ENCODE assay signal across 13 cellular contexts in the genomic region with DNA sequence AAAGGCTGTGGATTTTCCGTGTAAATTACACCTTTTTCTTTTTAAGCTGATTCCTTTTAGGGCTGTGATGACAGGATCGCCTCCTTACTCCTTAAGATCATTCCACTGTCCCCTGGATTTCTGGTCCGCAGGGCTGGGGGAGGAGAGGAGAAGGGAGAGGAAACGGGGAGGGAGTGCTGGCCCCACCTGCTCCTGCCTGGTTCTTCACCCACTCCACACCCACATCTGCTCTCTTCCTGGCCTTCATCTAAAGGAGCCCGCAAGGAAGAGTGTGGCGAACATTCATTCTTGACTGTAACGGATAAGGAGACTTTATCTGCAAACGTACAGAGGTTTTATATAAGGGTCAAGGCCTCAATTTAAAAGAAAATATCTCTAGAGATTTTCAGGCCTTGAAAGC.
DNase-seq lines count a peak whose midpoint lies in the region; ATAC-seq and TF ChIP-seq lines count a peak whose summit lies in the region.
"Had no signal": no experiment of that assay in that cellular context is flagged by ENCODE, and none has a peak within 500 bp of the region (broad histone marks: within the 10 kb centered on the region; RNA-seq: fewer than 3 reads in every experiment).

No MANE protein-coding gene starts in this region.

- H2BK5ac ChIP-seq in IMR-90 (ENCODE audit: low read depth, low read length, poor library complexity, severe bottlenecking), result peak overlapping the region; percentile 36

- H3K9me3 Mint-ChIP-seq in GM23338 (no peaks in the 10 kb centered on the region; the same call in 2 of the 3 replicates), glutamatergic neuron (ENCODE audit: unreplicated experiment) (peaks cover 5% of the 10 kb centered on the region), neural progenitor cell (no peaks in the 10 kb centered on the region), chondrocyte (ENCODE audit: low read depth) (no peaks in the 10 kb centered on the region)
- H3K9me3 Mint-ChIP-seq: CD4-positive, CD25-positive, alpha-beta regulatory T cell had no signal

- H4K20me1 ChIP-seq in GM23338 (replicated peaks; ENCODE audit: insufficient read depth), result no peaks in the 10 kb centered on the region
- H4K20me1 ChIP-seq in IMR-90 (ENCODE audit: insufficient read depth, low read length), result no peaks in the 10 kb centered on the region
- H4K20me1 ChIP-seq in neural progenitor cell (ENCODE audit: low read depth), result no peaks in the 10 kb centered on the region
- H4K20me1 ChIP-seq: BLaER1 treated with 17β-estradiol and CSF1 and Interleukin-3, amounts not matched to agents 10 nM and 100 nM had no signal

- 100% methylated on average over 2 of the region's 8 CpGs; no CpG with 5 or more reads in 1 of the 2 experiments for WGBS in IMR-90 (ENCODE audit: extremely low coverage in 2 of 2, insufficient read length in 1 of 2), 2 experiments

- BruUV-seq in IMR-90 (replicated peaks; lab: Mats Ljungman, UMichigan), result no TSS peak

- H3K4me3 Mint-ChIP-seq in GM23338 (no peak overlapping the region), glutamatergic neuron (ENCODE audit: unreplicated experiment) (peak overlapping the region; percentile 13), neural progenitor cell (no peak overlapping the region), chondrocyte (ENCODE audit: unreplicated experiment) (no peak overlapping the region)
- H3K4me3 Mint-ChIP-seq: CD4-positive, CD25-positive, alpha-beta regulatory T cell had no signal

- H3K18ac ChIP-seq in IMR-90 (ENCODE audit: low read depth, low read length), result no peak overlapping the region

- H2BK20ac ChIP-seq in IMR-90 (ENCODE audit: low read depth, low read length), result no peak overlapping the region

- TF ChIP-seq CTCF in GM23338 (conservative IDR thresholded peaks at IDR 0.05; ENCODE audit: low read depth in 2 of 2), result no peak
- no peak for TF ChIP-seq CTCF in IMR-90 (conservative IDR thresholded peaks at IDR 0.05; ENCODE audit: low read depth, low read length)
- TF ChIP-seq CTCF in glutamatergic neuron (IDR thresholded peaks at IDR 0.05; ENCODE audit: partially characterized antibody, unreplicated experiment), result no peak
- TF ChIP-seq CTCF in neural progenitor cell (IDR thresholded peaks at IDR 0.05), result no peak
- TF ChIP-seq CTCF in chondrocyte (IDR thresholded peaks at IDR 0.05), result no peak

- H2AFZ ChIP-seq in GM23338, result peak overlapping the region; percentile 65; the same call in 1 of the 2 replicates
- no peak overlapping the region for H2AFZ ChIP-seq in IMR-90 (replicated peaks; ENCODE audit: low read length, poor library complexity)
- H2AFZ ChIP-seq in neural progenitor cell (replicated peaks), result peak overlapping the region; percentile 34

- H3K9ac ChIP-seq in IMR-90 (ENCODE audit: low read depth, low read length) (no peak overlapping the region), neural progenitor cell (no peak overlapping the region)
- H3K9ac ChIP-seq: BLaER1 treated with 17β-estradiol and CSF1 and Interleukin-3, amounts not matched to agents 10 nM and 100 nM had no signal

- H3K36me3 Mint-ChIP-seq in GM23338 (ENCODE audit: low read depth), result no peaks in the 10 kb centered on the region
- H3K36me3 Mint-ChIP-seq in glutamatergic neuron (ENCODE audit: unreplicated experiment), result no peaks in the 10 kb centered on the region
- H3K36me3 Mint-ChIP-seq in neural progenitor cell, result no peaks in the 10 kb centered on the region
- peaks cover 1% of the 10 kb centered on the region for H3K36me3 Mint-ChIP-seq in chondrocyte (ENCODE audit: low read depth)
- H3K36me3 Mint-ChIP-seq: CD4-positive, CD25-positive, alpha-beta regulatory T cell had no signal

- no peak for TF ChIP-seq POLR2A in IMR-90 (IDR thresholded peaks at IDR 0.05; ENCODE audit: low read depth, low read length)

- POLR2A ChIA-PET in IMR-90 (lab: Charles Lee; ENCODE audit: unreplicated experiment), result no interaction called here

- H3K27me3 Mint-ChIP-seq in GM23338 (ENCODE audit: insufficient read depth, low read depth, poor library complexity) (peaks cover 6% of the 10 kb centered on the region), glutamatergic neuron (ENCODE audit: unreplicated experiment) (no peaks in the 10 kb centered on the region), neural progenitor cell (ENCODE audit: insufficient read depth, low read depth) (peaks cover 2% of the 10 kb centered on the region), chondrocyte (ENCODE audit: low read depth) (peaks cover 4% of the 10 kb centered on the region)
- H3K27me3 Mint-ChIP-seq: CD4-positive, CD25-positive, alpha-beta regulatory T cell had no signal

- H2BK15ac ChIP-seq in IMR-90 (ENCODE audit: low read depth, low read length), result no peak overlapping the region

- H3K4me1 Mint-ChIP-seq in GM23338, result peaks cover 45% of the 10 kb centered on the region
- peaks cover 40% of the 10 kb centered on the region for H3K4me1 Mint-ChIP-seq in glutamatergic neuron (ENCODE audit: low read depth, unreplicated experiment)
- peaks cover 48% of the 10 kb centered on the region for H3K4me1 Mint-ChIP-seq in neural progenitor cell
- H3K4me1 Mint-ChIP-seq in chondrocyte (ENCODE audit: low read depth), result peaks cover 3% of the 10 kb centered on the region
- H3K4me1 Mint-ChIP-seq: CD4-positive, CD25-positive, alpha-beta regulatory T cell had no signal

- H3K79me1 ChIP-seq in IMR-90 (ENCODE audit: low read depth in 1 of 2, low read length in 2 of 2), result no peaks in the 10 kb centered on the region

- H4K8ac ChIP-seq in IMR-90 (ENCODE audit: low read depth in 2 of 2, low read length in 2 of 2), result no peak overlapping the region

- no peak overlapping the region for H2BK120ac ChIP-seq in IMR-90 (ENCODE audit: low read depth, low read length)

- no peak overlapping the region for H3K14ac ChIP-seq in IMR-90 (replicated peaks; ENCODE audit: low read depth, low read length)

- no peak for TF ChIP-seq RAD21 in IMR-90 (IDR thresholded peaks at IDR 0.05; ENCODE audit: low read length)

- H3K4me1 ChIP-seq in GM23338 (ENCODE audit: insufficient read depth), result peaks cover 9% of the 10 kb centered on the region
- peaks cover 8% of the 10 kb centered on the region; the same call in 1 of the 2 replicates for H3K4me1 ChIP-seq in IMR-90 (ENCODE audit: control insufficient read depth, insufficient read depth, low read length)
- peaks cover 31% of the 10 kb centered on the region for H3K4me1 ChIP-seq in neural progenitor cell

- no peak for DNase-seq in GM23338 (ENCODE audit: low spot score)
- no peak for DNase-seq in IMR-90
- no peak for DNase-seq in glutamatergic neuron
- DNase-seq in neural progenitor cell (ENCODE audit: low spot score), result no peak
- no peak for DNase-seq in chondrocyte (ENCODE audit: low spot score)
- DNase-seq in occipital lobe (lab: John Stamatoyannopoulos, UW), result no peak
- DNase-seq in NOMO-1 treated with DMSO at 0.1 percent for 48 hours (lab: John Stamatoyannopoulos, UW; ENCODE audit: unreplicated experiment), result no peak
- DNase-seq: ACHN; CD4-positive, CD25-positive, alpha-beta regulatory T cell; DMS 273 treated with DMSO at 0.1 percent for 48 hours had no signal

- H2AK5ac ChIP-seq in IMR-90 (ENCODE audit: low read depth, low read length), result no peak overlapping the region

- no peaks in the 10 kb centered on the region for H3K36me3 ChIP-seq in GM23338 (ENCODE audit: insufficient read depth)
- H3K36me3 ChIP-seq in IMR-90 (ENCODE audit: control insufficient read depth, insufficient read depth, low read length), result no peaks in the 10 kb centered on the region
- H3K36me3 ChIP-seq in neural progenitor cell, result no peaks in the 10 kb centered on the region
- H3K36me3 ChIP-seq: BLaER1 treated with 17β-estradiol and CSF1 and Interleukin-3, amounts not matched to agents 10 nM and 100 nM had no signal

- H3K4me2 ChIP-seq in GM23338, result no peak overlapping the region
- no peak overlapping the region for H3K4me2 ChIP-seq in IMR-90 (ENCODE audit: low read depth, low read length)
- no peak overlapping the region for H3K4me2 ChIP-seq in neural progenitor cell
- H3K4me2 ChIP-seq: BLaER1 treated with 17β-estradiol and CSF1 and Interleukin-3, amounts not matched to agents 10 nM and 100 nM had no signal

- ATAC-seq in GM23338, result no peak
- ATAC-seq in IMR-90 (ENCODE audit: low read depth), result no peak
- ATAC-seq in GM21423 (IDR thresholded peaks at IDR 0.05; ENCODE audit: unreplicated experiment), result no peak
- ATAC-seq: HCT116 had no signal

- no peaks in the 10 kb centered on the region for H3K9me3 ChIP-seq in IMR-90 (ENCODE audit: control insufficient read depth, insufficient read depth, low read length)
- H3K9me3 ChIP-seq in neural progenitor cell (ENCODE audit: low read depth), result no peaks in the 10 kb centered on the region
- H3K9me3 ChIP-seq: BLaER1 treated with 17β-estradiol and CSF1 and Interleukin-3, amounts not matched to agents 10 nM and 100 nM had no signal

- 0 out of 2 replicates have a peak, but pooled peaks cover 6% of the 10 kb centered on the region for H3K9me1 ChIP-seq in IMR-90 (ENCODE audit: insufficient read depth, low read length)

- CTCF ChIA-PET in IMR-90 (lab: Yijun Ruan, JAX), result no interaction called here

- in situ Hi-C loops in IMR-90 (cut with MboI; ENCODE audit: low sequenced_read_pairs), result no loop called here

- no peak overlapping the region for H2AK9ac ChIP-seq in IMR-90 (replicated peaks; ENCODE audit: low read depth, low read length, poor library complexity)

- no peaks in the 10 kb centered on the region for H3K27me3 ChIP-seq in GM23338 (ENCODE audit: insufficient read depth)
- no peaks in the 10 kb centered on the region for H3K27me3 ChIP-seq in IMR-90 (ENCODE audit: control insufficient read depth, insufficient read depth, low read length)
- H3K27me3 ChIP-seq in neural progenitor cell, result no peaks in the 10 kb centered on the region
- H3K27me3 ChIP-seq: BLaER1 treated with 17β-estradiol and CSF1 and Interleukin-3, amounts not matched to agents 10 nM and 100 nM had no signal

- H4K91ac ChIP-seq in IMR-90 (ENCODE audit: insufficient read depth, low read depth, low read length), result no peak overlapping the region

- H3K4me3 ChIP-seq in GM23338 (no peak overlapping the region), IMR-90 (ENCODE audit: insufficient read depth, low read depth, low read length) (no peak overlapping the region), neural progenitor cell (no peak overlapping the region)
- H3K4me3 ChIP-seq: BLaER1 treated with 17β-estradiol and CSF1 and Interleukin-3, amounts not matched to agents 10 nM and 100 nM had no signal

- H3K79me2 ChIP-seq in GM23338 (replicated peaks; ENCODE audit: insufficient read depth) (no peaks in the 10 kb centered on the region), neural progenitor cell (ENCODE audit: low read depth) (no peaks in the 10 kb centered on the region)

- H3K27ac Mint-ChIP-seq in GM23338 (0 out of 2 replicates have a peak overlapping the region, but pooled peaks have one; percentile 22), glutamatergic neuron (ENCODE audit: unreplicated experiment) (no peak overlapping the region), neural progenitor cell (no peak overlapping the region), chondrocyte (ENCODE audit: unreplicated experiment) (no peak overlapping the region)
- H3K27ac Mint-ChIP-seq: CD4-positive, CD25-positive, alpha-beta regulatory T cell had no signal

- H3K27ac ChIP-seq in GM23338 (ENCODE audit: low read depth) (no peak overlapping the region), IMR-90 (ENCODE audit: insufficient read depth, low read length) (no peak overlapping the region), neural progenitor cell (no peak overlapping the region)
- H3K27ac ChIP-seq: BLaER1 treated with 17β-estradiol and CSF1 and Interleukin-3, amounts not matched to agents 10 nM and 100 nM had no signal

- intact Hi-C loops in IMR-90 (cut with micrococcal nuclease), result no loop called here

- no peaks in the 10 kb centered on the region for H3K9me2 ChIP-seq in GM23338 (ENCODE audit: insufficient read depth)

- H3F3A ChIP-seq in GM23338 (replicated peaks; ENCODE audit: low read depth) (no peaks in the 10 kb centered on the region), neural progenitor cell (ENCODE audit: low read depth) (peaks cover 7% of the 10 kb centered on the region)

- H4K5ac ChIP-seq in IMR-90 (ENCODE audit: low read depth, low read length), result no peak overlapping the region

- no peak overlapping the region for H3K56ac ChIP-seq in IMR-90 (ENCODE audit: extremely low read depth, insufficient read depth, low read length)

- no peak overlapping the region for H3K4ac ChIP-seq in IMR-90 (ENCODE audit: low read depth, low read length)

- dilution Hi-C loops in IMR-90 (cut with HindIII; ENCODE audit: low sequenced_read_pairs, unreplicated experiment), result no loop called here

- H3K23ac ChIP-seq in IMR-90 (ENCODE audit: low read depth, low read length), result no peak overlapping the region
